1 cellular context compared by ENCODE assay signal in the genomic region with DNA sequence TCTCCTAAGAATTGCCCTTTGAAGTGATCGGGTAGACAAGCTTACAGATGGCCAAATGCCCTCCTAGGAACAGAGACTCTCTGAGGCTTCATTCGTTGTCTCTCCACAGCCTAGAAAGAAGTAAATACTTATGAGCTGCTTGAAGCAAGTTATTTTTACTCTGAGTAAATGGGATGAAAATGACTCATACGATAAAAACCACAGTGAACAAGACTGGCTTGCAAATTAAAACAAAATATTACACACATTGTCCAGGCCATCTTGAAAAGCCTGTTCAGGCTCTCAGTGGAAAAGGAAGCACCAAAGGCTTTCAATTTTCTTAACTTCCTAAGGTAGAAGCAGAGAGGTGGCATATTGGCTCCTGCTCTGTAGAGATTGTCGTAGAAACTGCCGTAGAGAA.
TF ChIP-seq lines count a peak whose summit lies in the region.

No MANE protein-coding gene starts in this region.

TF ChIP-seq in SK-N-SH, 30 proteins besides CTCF, POLR2A, EP300 and RAD21 (continued from another document):
- TF ChIP-seq REST (IDR thresholded peaks at IDR 0.05; ENCODE audit: low read depth, low read length): no peak
